15 cellular contexts compared by ENCODE assay signal in genomic region chr9:2286306-2286705, GRCh38.
DNase-seq lines count a peak whose midpoint lies in the region; ATAC-seq, FAIRE-seq and TF ChIP-seq lines count a peak whose summit lies in the region.
"Had no signal": no experiment of that assay in that cellular context is flagged by ENCODE, and none has a peak within 500 bp of the region (broad histone marks: within the 10 kb centered on the region; RNA-seq: fewer than 3 reads in every experiment).

No MANE protein-coding gene starts in this region.

- H3K56ac ChIP-seq in mesendoderm (ENCODE audit: low read length): no peak overlapping the region

- no peak overlapping the region for H4K5ac ChIP-seq in mesendoderm (ENCODE audit: low read length)

- no peaks in the 10 kb centered on the region for H3K9me3 Mint-ChIP-seq in activated CD4-positive, alpha-beta T cell treated with anti-CD3 and anti-CD28 coated beads for 36 hours (ENCODE audit: low read depth)
- peaks cover 0 to 7% (median 0%) of the 10 kb centered on the region in 7 donors for H3K9me3 Mint-ChIP-seq in CD14-positive monocyte
- H3K9me3 Mint-ChIP-seq: CD4-positive, alpha-beta memory T cell had no signal

- H3K36me3 Mint-ChIP-seq in activated CD4-positive, alpha-beta T cell treated with anti-CD3 and anti-CD28 coated beads for 36 hours (ENCODE audit: low read depth): no peaks in the 10 kb centered on the region
- H3K36me3 Mint-ChIP-seq in CD14-positive monocyte: no peaks in the 10 kb centered on the region
- H3K36me3 Mint-ChIP-seq: CD4-positive, alpha-beta memory T cell had no signal

- no peak overlapping the region for H4K8ac ChIP-seq in mesendoderm (ENCODE audit: low read depth, low read length)

- intact Hi-C loops in HepG2 (cut with micrococcal nuclease; ENCODE audit: unreplicated experiment) (no loop called here), right lobe of liver (cut with DNase I) (no loop called here), CD14-positive monocyte (cut with micrococcal nuclease) (no loop called here)
- intact Hi-C loops in activated CD4-positive, alpha-beta T cell treated with anti-CD3 and anti-CD28 coated beads for 36 hours (cut with DNase I, micrococcal nuclease): no loop called here

- no peak for DNase-seq in HepG2 (ENCODE audit: low spot score)
- no peak for DNase-seq in right lobe of liver
- no peak for DNase-seq in bronchial epithelial cell (ENCODE audit: low read depth)
- no peak for DNase-seq in mesendoderm
- no peak for DNase-seq in activated CD4-positive, alpha-beta T cell treated with anti-CD3 and anti-CD28 coated beads for 36 hours
- no peak for DNase-seq in CD14-positive monocyte (ENCODE audit: low spot score)
- DNase-seq in foreskin fibroblast: no peak
- DNase-seq: C1 segment of cervical spinal cord; CD4-positive, alpha-beta memory T cell; EL; H7 had no signal

- ATAC-seq in HepG2 (peak; percentile 67), right lobe of liver (no peak), HG03196 (IDR thresholded peaks at IDR 0.05; ENCODE audit: unreplicated experiment) (no peak)
- ATAC-seq in activated CD4-positive, alpha-beta T cell treated with anti-CD3 and anti-CD28 coated beads for 36 hours: no peak

- POLR2A ChIA-PET in HepG2 (lab: Yijun Ruan, JAX): no interaction called here
- POLR2A ChIA-PET in activated CD4-positive, alpha-beta T cell treated with anti-CD3 and anti-CD28 coated beads for 36 hours (lab: Charles Lee): no interaction called here

- peak overlapping the region; percentile 79 for H2AK5ac ChIP-seq in mesendoderm (ENCODE audit: low read length)

- no peak overlapping the region for H3K4ac ChIP-seq in mesendoderm (ENCODE audit: low read depth, low read length)

- peak overlapping the region; percentile 54 for H2BK5ac ChIP-seq in mesendoderm (ENCODE audit: low read length)

- no peak overlapping the region for H3K27ac Mint-ChIP-seq in activated CD4-positive, alpha-beta T cell treated with anti-CD3 and anti-CD28 coated beads for 36 hours
- H3K27ac Mint-ChIP-seq in CD14-positive monocyte: no peak overlapping the region
- H3K27ac Mint-ChIP-seq: CD4-positive, alpha-beta memory T cell had no signal

- H3K18ac ChIP-seq in mesendoderm (ENCODE audit: low read length): peak overlapping the region; percentile 25

- H3K79me2 ChIP-seq in HepG2 (ENCODE audit: insufficient read depth, low read length): no peaks in the 10 kb centered on the region
- H3K79me2 ChIP-seq in mesendoderm (ENCODE audit: control insufficient read depth, insufficient read depth, low read length): peaks cover 2% of the 10 kb centered on the region

- no peak overlapping the region for H3K27ac ChIP-seq in HepG2 (ENCODE audit: extremely low read length, insufficient read depth, low read length)
- H3K27ac ChIP-seq in right lobe of liver: no peak overlapping the region
- H3K27ac ChIP-seq in mesendoderm (ENCODE audit: low read depth, low read length): no peak overlapping the region
- H3K27ac ChIP-seq: 22Rv1 had no signal

- no peak for TF ChIP-seq RAD21 in HepG2 (CRISPR knock-in tag; IDR thresholded peaks at IDR 0.05)

- H2AFZ ChIP-seq in HepG2 (ENCODE audit: low read length): no peak overlapping the region

- H3K4me1 ChIP-seq in HepG2 (ENCODE audit: insufficient read depth, low read length): peaks cover 21% of the 10 kb centered on the region
- peaks cover 0 to 11% (median 0%) of the 10 kb centered on the region in 4 donors for H3K4me1 ChIP-seq in right lobe of liver
- H3K4me1 ChIP-seq in mesendoderm (ENCODE audit: control insufficient read depth, low read depth, low read length): peaks cover 10% of the 10 kb centered on the region

- no peak overlapping the region for H3K23ac ChIP-seq in mesendoderm (ENCODE audit: low read length)

- TF ChIP-seq EP300 in HepG2 (IDR thresholded peaks at IDR 0.05; ENCODE audit: low read depth in 2 of 2, low read length in 2 of 2): no peak
- no peak for TF ChIP-seq EP300 in HepG2 (CRISPR knock-in tag; IDR thresholded peaks at IDR 0.05; ENCODE audit: borderline replicate concordance)

- CTCF ChIA-PET in HepG2 (lab: Yijun Ruan, JAX; ENCODE audit: low intra/inter-chr PET ratio, low total read pairs): no interaction called here
- CTCF ChIA-PET in activated CD4-positive, alpha-beta T cell treated with anti-CD3 and anti-CD28 coated beads for 36 hours (lab: Charles Lee): no interaction called here

- H3K79me1 ChIP-seq in mesendoderm (ENCODE audit: low read length): no peaks in the 10 kb centered on the region

- H3K4me2 ChIP-seq in HepG2 (ENCODE audit: low read depth, low read length) (no peak overlapping the region), mesendoderm (ENCODE audit: low read length) (no peak overlapping the region)

- H3K27me3 Mint-ChIP-seq in activated CD4-positive, alpha-beta T cell treated with anti-CD3 and anti-CD28 coated beads for 36 hours: peaks cover 2% of the 10 kb centered on the region
- peaks cover 0 to 11% (median 2%) of the 10 kb centered on the region in 3 donors for H3K27me3 Mint-ChIP-seq in CD14-positive monocyte (ENCODE audit: low read depth in 3 of 3)

- H3K27me3 ChIP-seq in HepG2 (ENCODE audit: control insufficient read depth in 1 of 2, insufficient read depth in 2 of 2, low read length in 2 of 2): peaks cover 0 to 5% of the 10 kb centered on the region in 2 experiments; a peak in 1 of 5 replicates
- H3K27me3 ChIP-seq in right lobe of liver: no peaks in the 10 kb centered on the region
- no peaks in the 10 kb centered on the region for H3K27me3 ChIP-seq in bronchial epithelial cell (ENCODE audit: control insufficient read depth, insufficient read depth, low read length)
- no peaks in the 10 kb centered on the region for H3K27me3 ChIP-seq in mesendoderm (ENCODE audit: insufficient read depth, low read length, poor library complexity)

- H3K9me3 ChIP-seq in HepG2 (ENCODE audit: low read length) (no peaks in the 10 kb centered on the region), right lobe of liver (no peaks in the 10 kb centered on the region)

- BruUV-seq in HepG2 (replicated peaks; lab: Mats Ljungman, UMichigan): no TSS peak

- H3K4me3 ChIP-seq in HepG2 (replicated peaks in 1 of 3; ENCODE audit: insufficient read depth in 1 of 3, low read depth in 2 of 3, low read length in 3 of 3) (no peak overlapping the region), right lobe of liver (no peak overlapping the region), bronchial epithelial cell (ENCODE audit: low read depth, low read length) (no peak overlapping the region), mesendoderm (ENCODE audit: low read length) (no peak overlapping the region), foreskin fibroblast (ENCODE audit: low read depth in 1 of 2, low read length in 2 of 2) (no peak overlapping the region)

- H2BK15ac ChIP-seq in mesendoderm (replicated peaks; ENCODE audit: low read depth): no peak overlapping the region

- TF ChIP-seq POLR2A in HepG2 (IDR thresholded peaks at IDR 0.05; ENCODE audit: insufficient read depth in 1 of 2, low read depth in 2 of 2, low read length in 2 of 2) (no peak), right lobe of liver (IDR thresholded peaks at IDR 0.05) (no peak)

- no peaks in the 10 kb centered on the region for H4K20me1 ChIP-seq in HepG2 (ENCODE audit: insufficient read depth, low read length)

- no peaks in the 10 kb centered on the region for H3K4me1 Mint-ChIP-seq in activated CD4-positive, alpha-beta T cell treated with anti-CD3 and anti-CD28 coated beads for 36 hours
- H3K4me1 Mint-ChIP-seq in CD14-positive monocyte: no peaks in the 10 kb centered on the region
- H3K4me1 Mint-ChIP-seq: CD4-positive, alpha-beta memory T cell had no signal

- no peaks in the 10 kb centered on the region for H3K36me3 ChIP-seq in HepG2 (replicated peaks in 1 of 2; ENCODE audit: control insufficient read depth in 1 of 2, insufficient read depth in 2 of 2, low read length in 2 of 2)
- H3K36me3 ChIP-seq in right lobe of liver: no peaks in the 10 kb centered on the region
- no peaks in the 10 kb centered on the region for H3K36me3 ChIP-seq in bronchial epithelial cell (ENCODE audit: control insufficient read depth, insufficient read depth, low read length)
- no peaks in the 10 kb centered on the region for H3K36me3 ChIP-seq in mesendoderm (ENCODE audit: control insufficient read depth, insufficient read depth, low read length)

- no peak overlapping the region for H3K4me3 Mint-ChIP-seq in activated CD4-positive, alpha-beta T cell treated with anti-CD3 and anti-CD28 coated beads for 36 hours
- no peak overlapping the region for H3K4me3 Mint-ChIP-seq in CD14-positive monocyte
- H3K4me3 Mint-ChIP-seq: CD4-positive, alpha-beta memory T cell had no signal

- in situ Hi-C loops in HepG2 (cut with HindIII; ENCODE audit: extremely low pct_ligation_motif_present, low pct_unique_long_range_greater_than_20kb): no loop called here

- TF ChIP-seq CTCF in HepG2 (CRISPR knock-in tag; IDR thresholded peaks at IDR 0.05) (no peak), right lobe of liver (IDR thresholded peaks at IDR 0.05) (no peak), bronchial epithelial cell (IDR thresholded peaks at IDR 0.05; ENCODE audit: insufficient read depth, low read length, severe bottlenecking) (no peak), CD14-positive monocyte (IDR thresholded peaks at IDR 0.05) (no peak), foreskin fibroblast (IDR thresholded peaks at IDR 0.05; ENCODE audit: low read depth, low read length) (no peak)

- H3K9ac ChIP-seq in HepG2 (ENCODE audit: insufficient read depth, low read depth, low read length) (no peak overlapping the region), mesendoderm (ENCODE audit: low read length) (no peak overlapping the region)

- no peak overlapping the region for H2BK120ac ChIP-seq in mesendoderm (ENCODE audit: low read depth, low read length)

- FAIRE-seq in HepG2 (lab: Jason Lieb, UNC) (no peak), bronchial epithelial cell (lab: Jason Lieb, UNC) (peak; percentile 92)
- FAIRE-seq: G401.6, HTR-8/SVneo had no signal

- WGBS in HepG2 (ENCODE audit: low lambda C conversion rate): 11% methylated on average over 2 of the region's 2 CpGs
- WGBS in right lobe of liver (ENCODE audit: insufficient coverage, low coverage, low lambda C conversion rate, missing lambda C conversion rate): 86% methylated on average over 2 of the region's 2 CpGs
- WGBS in mesendoderm (ENCODE audit: extremely low coverage, insufficient coverage, low lambda C conversion rate): no CpG with 5 or more reads among the region's 2 CpGs

TF ChIP-seq in HepG2, 621 proteins besides CTCF, POLR2A, EP300 and RAD21 (continues in another document):
- 0 out of 2 replicates have a peak, but pooled peaks have one; percentile 8 for TF ChIP-seq ZMYM3 (CRISPR knock-in tag; IDR thresholded peaks at IDR 0.05)
- 0 out of 2 replicates have a peak, but pooled peaks have one; percentile 26 for TF ChIP-seq ZNF629 (CRISPR knock-in tag; conservative IDR thresholded peaks at IDR 0.05)
